ENCODE assay signal across 9 cellular contexts in genomic region chr2:86223098-86223681, GRCh38. TPM values are rescaled to one million over a fixed set of nuclear protein-coding genes. Genes with fewer than 3 reads are reported as not detected.
DNase-seq lines count a peak whose midpoint lies in the region; ATAC-seq and TF ChIP-seq lines count a peak whose summit lies in the region.
"Had no signal": no experiment of that assay in that cellular context is flagged by ENCODE, and none has a peak within 500 bp of the region (broad histone marks: within the 10 kb centered on the region; RNA-seq: fewer than 3 reads in every experiment).

No MANE protein-coding gene starts in this region.

- no peak overlapping the region for H3K4me3 Mint-ChIP-seq in T-cell
- no peak overlapping the region for H3K4me3 Mint-ChIP-seq in activated T-helper 1 cell treated with anti-CD3 and anti-CD28 coated beads, Interleukin-12 subunit alpha, Interleukin-12 subunit beta, Interleukin-2, Interleukin-4 antibody, amounts not matched to agents 30 ng/mL and 10 ng/mL and 1 ng/mL, durations not matched to agents 14 hours and 24 hours and 36 hours

- TF ChIP-seq CTCF in thyroid gland (IDR thresholded peaks at IDR 0.05): no peak

- POLR2A ChIA-PET in T-cell (lab: Charles Lee): no interaction called here

- H3K36me3 Mint-ChIP-seq in T-cell: no peaks in the 10 kb centered on the region
- H3K36me3 Mint-ChIP-seq in activated T-helper 1 cell treated with anti-CD3 and anti-CD28 coated beads, Interleukin-12 subunit alpha, Interleukin-12 subunit beta, Interleukin-2, Interleukin-4 antibody, amounts not matched to agents 30 ng/mL and 10 ng/mL and 1 ng/mL, durations not matched to agents 14 hours and 24 hours and 36 hours (ENCODE audit: low read depth): peaks cover 1% of the 10 kb centered on the region

- H3K27ac Mint-ChIP-seq in T-cell: no peak overlapping the region
- no peak overlapping the region for H3K27ac Mint-ChIP-seq in activated T-helper 1 cell treated with anti-CD3 and anti-CD28 coated beads, Interleukin-12 subunit alpha, Interleukin-12 subunit beta, Interleukin-2, Interleukin-4 antibody, amounts not matched to agents 30 ng/mL and 10 ng/mL and 1 ng/mL, durations not matched to agents 14 hours and 24 hours and 36 hours

- CTCF ChIA-PET in T-cell (lab: Charles Lee): interaction anchor here in 1 of 2 donors (0.6 kb wide), 1 partner anchor 21 kb away, joined by 3 read pairs; no protein-coding TSS in a partner anchor

- H3K27ac ChIP-seq in caudate nucleus (ENCODE audit: low read depth, low read length): peak overlapping the region; percentile 87
- no peak overlapping the region for H3K27ac ChIP-seq in thyroid gland

- no peaks in the 10 kb centered on the region for H3K9me3 ChIP-seq in thyroid gland

- H3K36me3 ChIP-seq in thyroid gland: no peaks in the 10 kb centered on the region

- intact Hi-C loops in thyroid gland (cut with DNase I): loop anchor here (10.0 kb wide), 1 partner anchor 142 kb away; no protein-coding TSS in a partner anchor
- intact Hi-C loops in activated T-helper 1 cell treated with anti-CD3 and anti-CD28 coated beads, Interleukin-12 subunit alpha, Interleukin-12 subunit beta, Interleukin-2, Interleukin-4 antibody, amounts not matched to agents 30 ng/mL and 10 ng/mL and 1 ng/mL, durations not matched to agents 14 hours and 24 hours and 36 hours (cut with micrococcal nuclease): no loop called here

- peaks cover 0 to 4% of the 10 kb centered on the region in 2 donors for H3K4me1 ChIP-seq in thyroid gland

- peak; percentile 12 to 36 for DNase-seq in Kasumi-1 (lab: John Stamatoyannopoulos, UW)
- peak in 48 of 61 donors; percentile 14 to 81 (median 44) for DNase-seq in caudate nucleus (lab: John Stamatoyannopoulos, UW)
- peak; percentile 52 for DNase-seq in iPS-NIHi7 (ENCODE audit: extremely low spot score)
- DNase-seq in skeletal muscle cell (ENCODE audit: low read depth): peak; percentile 52
- DNase-seq in thyroid gland: no peak
- no peak for DNase-seq in T-cell
- DNase-seq in activated T-helper 1 cell treated with anti-CD3 and anti-CD28 coated beads, Interleukin-12 subunit alpha, Interleukin-12 subunit beta, Interleukin-2, Interleukin-4 antibody, amounts not matched to agents 30 ng/mL and 10 ng/mL and 1 ng/mL, durations not matched to agents 14 hours and 24 hours and 36 hours (ENCODE audit: low spot score): no peak
- DNase-seq: NCI-H1105 treated with DMSO at 0.1 percent for 48 hours had no signal

- no peaks in the 10 kb centered on the region for H3K9me3 Mint-ChIP-seq in T-cell
- peaks cover 2% of the 10 kb centered on the region for H3K9me3 Mint-ChIP-seq in activated T-helper 1 cell treated with anti-CD3 and anti-CD28 coated beads, Interleukin-12 subunit alpha, Interleukin-12 subunit beta, Interleukin-2, Interleukin-4 antibody, amounts not matched to agents 30 ng/mL and 10 ng/mL and 1 ng/mL, durations not matched to agents 14 hours and 24 hours and 36 hours

- H3K4me3 ChIP-seq in skeletal muscle cell (ENCODE audit: low read depth, low read length) (no peak overlapping the region), thyroid gland (replicated peaks in 1 of 3) (no peak overlapping the region)

- H3K4me1 Mint-ChIP-seq in T-cell: peaks cover 11 to 33% (median 27%) of the 10 kb centered on the region in 3 donors
- peaks cover 39% of the 10 kb centered on the region for H3K4me1 Mint-ChIP-seq in activated T-helper 1 cell treated with anti-CD3 and anti-CD28 coated beads, Interleukin-12 subunit alpha, Interleukin-12 subunit beta, Interleukin-2, Interleukin-4 antibody, amounts not matched to agents 30 ng/mL and 10 ng/mL and 1 ng/mL, durations not matched to agents 14 hours and 24 hours and 36 hours (ENCODE audit: low read depth)

- TF ChIP-seq POLR2A in thyroid gland (IDR thresholded peaks at IDR 0.05): no peak

- WGBS in thyroid gland, 2 donors: 58 to 67% methylated on average over 7 to 8 of the region's 8 CpGs

- H3K27me3 Mint-ChIP-seq in T-cell: no peaks in the 10 kb centered on the region
- H3K27me3 Mint-ChIP-seq in activated T-helper 1 cell treated with anti-CD3 and anti-CD28 coated beads, Interleukin-12 subunit alpha, Interleukin-12 subunit beta, Interleukin-2, Interleukin-4 antibody, amounts not matched to agents 30 ng/mL and 10 ng/mL and 1 ng/mL, durations not matched to agents 14 hours and 24 hours and 36 hours (ENCODE audit: insufficient read depth): no peaks in the 10 kb centered on the region

- H3K27me3 ChIP-seq in thyroid gland: no peaks in the 10 kb centered on the region

- ATAC-seq in T-cell (replicated peaks in 1 of 4): no peak
- no peak for ATAC-seq in HG02798 (IDR thresholded peaks at IDR 0.05; ENCODE audit: poor library complexity, unreplicated experiment)

RNA-seq across cellular contexts. Expression of gene MRPL35, which starts 23.9 kb away (rescaled TPM):
- 10 to 100 TPM; 18.3 to 46.9 (median 26.3) TPM for total RNA-seq in thyroid gland
- total RNA-seq in T-cell: 10 to 100 TPM in 4 of 5 donors, 1 to 10 TPM in 1; 6.4 to 25.9 (median 21.8) TPM
- 63.1 and 63.8 TPM in 2 replicates for total RNA-seq in activated T-helper 1 cell treated with anti-CD3 and anti-CD28 coated beads, Interleukin-12 subunit alpha, Interleukin-12 subunit beta, Interleukin-2, Interleukin-4 antibody, amounts not matched to agents 30 ng/mL and 10 ng/mL and 1 ng/mL, durations not matched to agents 14 hours and 24 hours and 36 hours

RNA-seq across cellular contexts. Expression of gene IMMT, which starts 27.9 kb away (rescaled TPM):
- total RNA-seq in thyroid gland (10 to 100 TPM; 54.0 to 88.2 (median 67.1) TPM), T-cell (10 to 100 TPM; 71.0 to 93.5 (median 75.2) TPM)
- 164 and 166 TPM in 2 replicates for total RNA-seq in activated T-helper 1 cell treated with anti-CD3 and anti-CD28 coated beads, Interleukin-12 subunit alpha, Interleukin-12 subunit beta, Interleukin-2, Interleukin-4 antibody, amounts not matched to agents 30 ng/mL and 10 ng/mL and 1 ng/mL, durations not matched to agents 14 hours and 24 hours and 36 hours

Comparison
In these comparisons a context has a peak if more than half of its experiments do, and no peak if none do; other contexts are left out.
1. DNase-seq: peak in Kasumi-1 (2 of 2), caudate nucleus (48 of 61), iPS-NIHi7 (single experiment) and skeletal muscle cell (single experiment); none in thyroid gland (0 of 2), T-cell (0 of 34) and activated T-helper 1 cell treated with anti-CD3 and anti-CD28 coated beads, Interleukin-12 subunit alpha, Interleukin-12 subunit beta, Interleukin-2, Interleukin-4 antibody, amounts not matched to agents 30 ng/mL and 10 ng/mL and 1 ng/mL, durations not matched to agents 14 hours and 24 hours and 36 hours (single experiment).